Comparison of ENCODE assay signal across 14 cellular contexts in genomic region chr12:69853176-69853961, GRCh38. TPM values are rescaled to one million over a fixed set of nuclear protein-coding genes. Genes with fewer than 3 reads are reported as not detected.
DNase-seq lines count a peak whose midpoint lies in the region; ATAC-seq lines count a peak whose summit lies in the region.
"Not testable (repeated sequence)": the region's sequence is repeated elsewhere in the genome, so short reads cannot be mapped to it uniquely, and the experiment has no call there.
"Had no signal": no experiment of that assay in that cellular context is flagged by ENCODE, and none has a peak within 500 bp of the region (broad histone marks: within the 10 kb centered on the region; RNA-seq: fewer than 3 reads in every experiment).

No MANE protein-coding gene starts in this region.

- not testable (repeated sequence) for H3K9me3 ChIP-seq in right cardiac atrium (ENCODE audit: control insufficient read depth, low read length)

- not testable (repeated sequence) for H3K4me3 ChIP-seq in right cardiac atrium (ENCODE audit: low read length)

- H3K4me1 ChIP-seq in right cardiac atrium (ENCODE audit: control insufficient read depth, insufficient read depth, low read length), result not testable (repeated sequence)

- DNase-seq in right cardiac atrium (peak in 2 of 3 donors; percentile 36 to 56), posterior vena cava (ENCODE audit: low spot score) (peak; percentile 72)

- intact Hi-C loops in right cardiac atrium (cut with DNase I); posterior vena cava (cut with DNase I): not testable (repeated sequence)

- H3K27ac ChIP-seq in right cardiac atrium (ENCODE audit: low read length), result not testable (repeated sequence)

- 97% methylated on average over 60 of the region's 61 CpGs for WGBS in right cardiac atrium

- not testable (repeated sequence) for ATAC-seq in right cardiac atrium

- H3K27me3 ChIP-seq in right cardiac atrium (ENCODE audit: control insufficient read depth, insufficient read depth), result not testable (repeated sequence)

RNA-seq across cellular contexts. Expression of gene MYRFL, which starts 28.3 kb away (rescaled TPM):
- total RNA-seq in right cardiac atrium (under 1 TPM in 2 of 4 donors, not detected in 2; 0.20 to 0.36 TPM), posterior vena cava (under 1 TPM in 1 of 2 donors, not detected in 1; 0.23 TPM)
- 0.05 TPM for polyA plus RNA-seq in right cardiac atrium
- total RNA-seq: A172; A673; B cell; CD4-positive, alpha-beta memory T cell; CD4-positive, alpha-beta T cell; CD4-positive, CD25-positive, alpha-beta regulatory T cell; CD8-positive, alpha-beta memory T cell; CD8-positive, alpha-beta T cell; Daoy had no signal
- polyA plus RNA-seq: AG04450; BJ; CD14-positive monocyte; CD4-positive, alpha-beta memory T cell; CD4-positive, CD25-positive, alpha-beta regulatory T cell; CD8-positive, alpha-beta memory T cell had no signal
